In the genomic region with DNA sequence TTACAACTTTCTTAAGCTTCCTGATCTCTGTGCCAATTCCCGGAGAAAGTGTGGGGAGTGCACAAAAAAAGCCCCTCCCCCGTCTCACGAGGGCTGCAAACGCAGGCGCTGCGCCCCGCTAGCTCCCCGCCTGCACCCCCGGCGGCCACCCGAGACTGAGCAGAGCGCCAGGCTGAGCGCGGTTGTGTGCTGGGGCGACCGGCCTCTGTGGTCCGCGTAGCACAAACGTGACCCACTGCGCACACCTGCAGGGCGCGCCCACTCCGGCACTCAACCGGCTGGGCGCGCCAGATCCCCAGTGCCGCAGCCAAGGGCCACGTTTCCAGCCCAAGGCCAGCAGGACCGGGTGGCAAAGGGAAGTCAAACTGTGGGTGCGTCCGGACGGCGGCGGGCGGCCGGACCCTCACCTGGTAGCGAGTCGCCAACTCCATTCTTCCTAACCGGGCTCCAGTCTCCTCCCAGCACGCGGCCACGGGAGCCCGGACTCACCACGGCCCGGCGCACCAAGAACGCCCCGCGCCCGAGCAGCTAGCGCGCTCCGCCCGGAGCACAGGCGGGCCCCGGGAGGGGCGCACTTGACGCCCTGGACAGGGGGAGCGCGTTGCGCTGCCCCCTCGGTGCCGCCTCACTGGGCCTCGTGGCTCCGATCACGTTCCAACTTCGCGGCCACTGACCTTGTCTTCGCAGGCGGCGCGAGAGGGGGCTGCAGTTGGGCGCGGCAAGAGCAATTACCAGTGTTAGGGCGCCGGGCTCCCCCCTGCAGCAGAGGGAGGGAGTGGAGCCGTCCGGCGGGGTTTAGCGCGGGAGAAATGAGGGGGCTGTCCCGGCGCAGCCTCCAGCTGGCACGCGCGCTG, we compare ENCODE assay signal across 8 cellular contexts. TPM values are rescaled to one million over a fixed set of nuclear protein-coding genes. Genes with fewer than 3 reads are reported as not detected.
A peak's percentile ranks its signal among the peaks of the same experiment; 100 is the strongest.
DNase-seq lines count a peak whose midpoint lies in the region; ATAC-seq, FAIRE-seq and TF ChIP-seq lines count a peak whose summit lies in the region.

A gene with protein sequence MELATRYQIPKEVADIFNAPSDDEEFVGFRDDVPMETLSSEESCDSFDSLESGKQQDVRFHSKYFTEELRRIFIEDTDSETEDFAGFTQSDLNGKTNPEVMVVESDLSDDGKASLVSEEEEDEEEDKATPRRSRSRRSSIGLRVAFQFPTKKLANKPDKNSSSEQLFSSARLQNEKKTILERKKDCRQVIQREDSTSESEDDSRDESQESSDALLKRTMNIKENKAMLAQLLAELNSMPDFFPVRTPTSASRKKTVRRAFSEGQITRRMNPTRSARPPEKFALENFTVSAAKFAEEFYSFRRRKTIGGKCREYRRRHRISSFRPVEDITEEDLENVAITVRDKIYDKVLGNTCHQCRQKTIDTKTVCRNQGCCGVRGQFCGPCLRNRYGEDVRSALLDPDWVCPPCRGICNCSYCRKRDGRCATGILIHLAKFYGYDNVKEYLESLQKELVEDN (minus strand): TSS at position 526 of the 854 bp plus-strand sequence. CDS start 95 bp downstream, at position 431.

- TF ChIP-seq POLR2A in GM12891 (IDR thresholded peaks at IDR 0.05; ENCODE audit: low read depth, low read length) (peak; percentile 75), NB4 (IDR thresholded peaks at IDR 0.05; ENCODE audit: extremely low read depth, insufficient read length) (peak; percentile 95)

- DNase-seq in GM12891 (ENCODE audit: insufficient read length, low spot score): peak; percentile 75
- peak; percentile 92 for DNase-seq in NB4 (ENCODE audit: low read depth)
- DNase-seq in astrocyte of the hippocampus (ENCODE audit: low read depth, low spot score): peak; percentile 88
- peak in 45 of 51 donors; percentile 8 to 86 (median 55) for DNase-seq in hypothalamus (lab: John Stamatoyannopoulos, UW)
- DNase-seq in sciatic nerve (ENCODE audit: low spot score): peak; percentile 81
- no peak for DNase-seq in OCI-M2 (lab: John Stamatoyannopoulos, UW; ENCODE audit: unreplicated experiment)

- ATAC-seq in HG02610 (IDR thresholded peaks at IDR 0.05; ENCODE audit: unreplicated experiment) (peak; percentile 85), sciatic nerve (peak; percentile 96)

- no peak for TF ChIP-seq CTCF in NB4 (IDR thresholded peaks at IDR 0.05; ENCODE audit: low read depth, low read length)

- peak; percentile 93 for FAIRE-seq in GM12891 (lab: Jason Lieb, UNC)

- intact Hi-C loops in T-helper 1 cell treated with Interleukin-12 subunit alpha and Interleukin-12 subunit beta and Interleukin-4 antibody, amounts not matched to agents 30 ng/mL and 1 ng/mL, for 36 hours (cut with micrococcal nuclease): loop anchor here (1.0 to 10.0 kb wide), 6 partner anchors 47 to 1529 kb away; a partner anchor contains a TSS
- intact Hi-C loops in sciatic nerve (cut with DNase I): no loop called here

- peak within 1 kb of the TSS; percentile 93 for H3K4me3 ChIP-seq in NB4 (ENCODE audit: low read depth, low read length)

TF ChIP-seq in GM12891, 5 proteins besides CTCF, POLR2A, EP300 and RAD21:
- TF ChIP-seq POLR2AphosphoS5 (IDR thresholded peaks at IDR 0.05; ENCODE audit: low read depth, low read length) (peak; percentile 69; the same call in 1 of the 2 replicates), POU2F2 (IDR thresholded peaks at IDR 0.05; ENCODE audit: low read depth, low read length) (peak; percentile 33; the same call in 1 of the 2 replicates), PAX5 (IDR thresholded peaks at IDR 0.05; ENCODE audit: insufficient read depth, low read length, severe bottlenecking) (peak; percentile 26), SPI1 (IDR thresholded peaks at IDR 0.05; ENCODE audit: low read depth, low read length) (no peak), TAF1 (IDR thresholded peaks at IDR 0.05; ENCODE audit: low read depth, low read length) (peak; percentile 45; the same call in 1 of the 2 replicates)

RNA-seq across cellular contexts. Expression of the gene that starts here (rescaled TPM):
- polyA plus RNA-seq in GM12891 (2012; ENCODE audit: low read depth, missing spikeins): 38.1 TPM
- total RNA-seq in T-helper 1 cell treated with Interleukin-12 subunit alpha and Interleukin-12 subunit beta and Interleukin-4 antibody, amounts not matched to agents 30 ng/mL and 1 ng/mL, for 36 hours: 32.5 and 36.2 TPM in 2 replicates
- 15.9 TPM for total RNA-seq in sciatic nerve
